20 cellular contexts compared by ENCODE assay signal in the genomic region with DNA sequence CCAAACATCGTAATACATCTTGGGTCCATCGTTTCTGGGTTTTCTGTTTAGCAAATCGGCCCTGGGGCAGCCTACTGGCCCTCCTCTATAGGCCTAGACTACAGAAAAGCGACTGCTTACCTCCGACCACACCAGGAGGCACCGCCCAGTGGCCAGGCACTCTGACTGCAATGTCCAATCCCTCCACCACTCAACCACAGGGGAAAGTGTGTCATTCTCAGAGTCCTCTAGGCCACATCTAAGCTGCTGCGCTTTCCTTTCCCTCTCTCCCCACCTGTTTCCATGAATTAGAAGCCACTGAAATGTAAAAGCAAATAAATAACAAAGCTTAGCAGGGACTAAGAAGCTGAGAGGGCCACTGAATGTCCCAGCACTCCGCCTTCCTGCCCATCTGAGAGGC. TPM values are rescaled to one million over a fixed set of nuclear protein-coding genes. Genes with fewer than 3 reads are reported as not detected.
DNase-seq lines count a peak whose midpoint lies in the region; TF ChIP-seq lines count a peak whose summit lies in the region.
"Had no signal": no experiment of that assay in that cellular context is flagged by ENCODE, and none has a peak within 500 bp of the region (broad histone marks: within the 10 kb centered on the region; RNA-seq: fewer than 3 reads in every experiment).

No MANE protein-coding gene starts in this region.

- peak in 1 of 2 experiments; percentile 27 for DNase-seq in Caco-2
- peak; percentile 57 for DNase-seq in H7
- peak; percentile 18 for DNase-seq in SK-MEL-5 (ENCODE audit: low read depth, low spot score)
- no peak for DNase-seq in epithelial cell of proximal tubule (ENCODE audit: low read depth)
- no peak for DNase-seq in NCI-H1694 treated with DMSO at 0.1 percent for 48 hours (lab: John Stamatoyannopoulos, UW)
- DNase-seq in Calu3, result no peak
- no peak for DNase-seq in cerebellar cortex (ENCODE audit: low spot score)
- no peak for DNase-seq in COR-L47 (lab: John Stamatoyannopoulos, UW)
- DNase-seq: activated CD8-positive, alpha-beta memory T cell treated with anti-CD3 and anti-CD28 coated beads, Interleukin-2, amount 50 U/mL, for 48 hours; activated naive CD4-positive, alpha-beta T cell treated with anti-CD3 and anti-CD28 coated beads for 36 hours; erythroblast; left ventricle myocardium inferior; MM.1S; NCI-H187 treated with DMSO at 0.1 percent for 48 hours; NCI-H446; SHP77; stimulated activated CD4-positive, alpha-beta T cell treated with anti-CD3 and anti-CD28 coated beads, Interleukin-4, amount 100 ng/mL, for 24 hours had no signal

- CTCF ChIA-PET in Caco-2 (lab: Charles Lee) (no interaction called here), Calu3 (lab: Charles Lee) (no interaction called here)

- intact Hi-C loops in Caco-2 (cut with micrococcal nuclease; ENCODE audit: unreplicated experiment), result no loop called here
- intact Hi-C loops in Calu3 (cut with micrococcal nuclease; ENCODE audit: unreplicated experiment), result no loop called here

- in situ Hi-C loops in SK-MEL-5 (cut with HindIII; ENCODE audit: low pct_unique_long_range_greater_than_20kb, low sequenced_read_pairs), result loop anchor here (10.0 to 25.0 kb wide), 2 partner anchors 356 to 469 kb away; no protein-coding TSS in a partner anchor

- H3K36me3 ChIP-seq in Caco-2 (ENCODE audit: control insufficient read depth, insufficient read depth, low read length) (no peaks in the 10 kb centered on the region), H7 (replicated peaks; ENCODE audit: control insufficient read depth, insufficient read depth, low read length) (no peaks in the 10 kb centered on the region)
- H3K36me3 ChIP-seq: left ventricle myocardium inferior, thoracic aorta had no signal

- BruUV-seq in Caco-2 (replicated peaks; lab: Mats Ljungman, UMichigan) (no TSS peak), Calu3 (replicated peaks; lab: Mats Ljungman, UMichigan) (no TSS peak)

- POLR2A ChIA-PET in Caco-2 (lab: Charles Lee), result interaction anchor here (0.6 kb wide), 1 partner anchor 51 kb away, joined by 6 read pairs; no protein-coding TSS in a partner anchor

- peak; percentile 10 to 21 for TF ChIP-seq CTCF in Caco-2 (IDR thresholded peaks at IDR 0.05; ENCODE audit: insufficient read depth in 1 of 2, low read depth in 1 of 2, low read length in 1 of 2, severe bottlenecking in 1 of 2, unreplicated experiment in 1 of 2)
- TF ChIP-seq CTCF in epithelial cell of proximal tubule (conservative IDR thresholded peaks at IDR 0.05; ENCODE audit: low read depth, low read length), result peak; percentile 10
- no peak for TF ChIP-seq CTCF in Calu3 (IDR thresholded peaks at IDR 0.05; ENCODE audit: unreplicated experiment)

- H3K27me3 Mint-ChIP-seq in Caco-2 (ENCODE audit: insufficient read depth, unreplicated experiment), result peaks cover 8% of the 10 kb centered on the region
- no peaks in the 10 kb centered on the region for H3K27me3 Mint-ChIP-seq in Calu3 (ENCODE audit: unreplicated experiment)
- H3K27me3 Mint-ChIP-seq: dendritic cell treated with granulocyte-macrophage colony-stimulating factor and Interleukin-4, amounts not matched to agents 40 ng/mL and 50 ng/mL, for 4 days had no signal

- H3K36me3 Mint-ChIP-seq in Caco-2 (ENCODE audit: insufficient read depth, unreplicated experiment) (no peaks in the 10 kb centered on the region), Calu3 (ENCODE audit: insufficient read depth, unreplicated experiment) (no peaks in the 10 kb centered on the region)
- H3K36me3 Mint-ChIP-seq: brain had no signal

- no peaks in the 10 kb centered on the region for H3K4me1 ChIP-seq in Caco-2
- H3K4me1 ChIP-seq: left ventricle myocardium inferior had no signal

- H3K4me1 Mint-ChIP-seq in Caco-2 (ENCODE audit: low read depth, unreplicated experiment) (no peaks in the 10 kb centered on the region), Calu3 (ENCODE audit: low read depth, unreplicated experiment) (no peaks in the 10 kb centered on the region)
- H3K4me1 Mint-ChIP-seq: brain had no signal

- no peaks in the 10 kb centered on the region; the same call in 1 of the 2 replicates for H3K27me3 ChIP-seq in Caco-2 (replicated peaks; ENCODE audit: control insufficient read depth, insufficient read depth, low read length)
- H3K27me3 ChIP-seq in H7 (ENCODE audit: control insufficient read depth, insufficient read depth, low read length), result no peaks in the 10 kb centered on the region

- H3K4me3 Mint-ChIP-seq in Caco-2 (ENCODE audit: unreplicated experiment) (no peak overlapping the region), Calu3 (ENCODE audit: low read depth, unreplicated experiment) (no peak overlapping the region)
- H3K4me3 Mint-ChIP-seq: activated naive CD4-positive, alpha-beta T cell treated with anti-CD3 and anti-CD28 coated beads for 36 hours; brain; dendritic cell treated with granulocyte-macrophage colony-stimulating factor and Interleukin-4, amounts not matched to agents 40 ng/mL and 50 ng/mL, for 4 days had no signal

- H3K4me3 ChIP-seq in Caco-2 (ENCODE audit: low read depth, low read length) (no peak overlapping the region), H7 (ENCODE audit: insufficient read depth, low read depth, low read length) (no peak overlapping the region), epithelial cell of proximal tubule (ENCODE audit: low read depth, low read length) (no peak overlapping the region)
- H3K4me3 ChIP-seq: left ventricle myocardium inferior, thoracic aorta had no signal

- H3K9me3 ChIP-seq in Caco-2, result no peaks in the 10 kb centered on the region
- H3K9me3 ChIP-seq: thoracic aorta had no signal

- H3K9me3 Mint-ChIP-seq in Caco-2 (ENCODE audit: unreplicated experiment) (no peaks in the 10 kb centered on the region), Calu3 (ENCODE audit: low read depth, unreplicated experiment) (peaks cover 2% of the 10 kb centered on the region)
- H3K9me3 Mint-ChIP-seq: activated naive CD4-positive, alpha-beta T cell treated with anti-CD3 and anti-CD28 coated beads for 36 hours; dendritic cell treated with granulocyte-macrophage colony-stimulating factor and Interleukin-4, amounts not matched to agents 40 ng/mL and 50 ng/mL, for 4 days had no signal

- H3K27ac Mint-ChIP-seq in Caco-2 (ENCODE audit: unreplicated experiment) (no peak overlapping the region), Calu3 (ENCODE audit: unreplicated experiment) (no peak overlapping the region)
- H3K27ac Mint-ChIP-seq: activated naive CD4-positive, alpha-beta T cell treated with anti-CD3 and anti-CD28 coated beads for 36 hours; brain; dendritic cell treated with granulocyte-macrophage colony-stimulating factor and Interleukin-4, amounts not matched to agents 40 ng/mL and 50 ng/mL, for 4 days had no signal

RNA-seq across cellular contexts. Expression of gene FLI1, which starts 50.2 kb away (rescaled TPM):
- total RNA-seq in Caco-2 (2022), result not detected in 2 replicates
- total RNA-seq in H7 (2014; rRNA removed; shearing (Covaris generic)), result 4.0 and 6.9 TPM in 2 replicates
- total RNA-seq in SK-MEL-5 (2014; rRNA removed; shearing (Covaris generic)), result 0.11 TPM in 1 of 2 replicates, not detected in the other
- not detected in 2 replicates for polyA plus RNA-seq in SK-MEL-5 (2015; cell fraction: cytosol; rRNA removed)
- polyA plus RNA-seq in SK-MEL-5 (2015; cell fraction: nucleus; rRNA removed), result not detected in 2 replicates
- 0.17 and 0.87 TPM in 2 replicates for total RNA-seq in epithelial cell of proximal tubule
- 0.17 TPM in 1 of 2 replicates, not detected in the other for total RNA-seq in Calu3 (2022)

RNA-seq across cellular contexts. Expression of gene ETS1, which starts 56.3 kb away (rescaled TPM):
- total RNA-seq in Caco-2 (2022), result 1.1 and 1.2 TPM in 2 replicates
- 23.8 and 24.1 TPM in 2 replicates for total RNA-seq in H7 (2014; rRNA removed; shearing (Covaris generic))
- total RNA-seq in SK-MEL-5 (2014; rRNA removed; shearing (Covaris generic)), result 66.6 and 66.7 TPM in 2 replicates
- polyA plus RNA-seq in SK-MEL-5 (2015; cell fraction: cytosol; rRNA removed), result 76.0 and 81.3 TPM in 2 replicates
- 31.0 and 38.5 TPM in 2 replicates for polyA plus RNA-seq in SK-MEL-5 (2015; cell fraction: nucleus; rRNA removed)
- total RNA-seq in epithelial cell of proximal tubule, result 76.5 and 84.0 TPM in 2 replicates
- total RNA-seq in Calu3 (2022), result 26.5 and 38.4 TPM in 2 replicates

Comparison
In these comparisons a context has a peak if more than half of its experiments do, and no peak if none do; other contexts are left out.
1. DNase-seq: peak in H7 (single experiment) and SK-MEL-5 (single experiment); none in epithelial cell of proximal tubule (single experiment), NCI-H1694 treated with DMSO at 0.1 percent for 48 hours (single experiment), Calu3 (single experiment), cerebellar cortex (single experiment) and COR-L47 (single experiment).
2. RNA of gene ETS1, which starts 56.3 kb away (total RNA-seq): 76.5 to 84.0 TPM in epithelial cell of proximal tubule, 66.6 to 66.7 TPM in SK-MEL-5, 26.5 to 38.4 TPM in Calu3 and 23.8 to 24.1 TPM in H7; 1.1 to 1.2 TPM in Caco-2; every median in the first group is over 10 times any median in the second.